ENCODE assay signal across 8 cellular contexts in the genomic region with DNA sequence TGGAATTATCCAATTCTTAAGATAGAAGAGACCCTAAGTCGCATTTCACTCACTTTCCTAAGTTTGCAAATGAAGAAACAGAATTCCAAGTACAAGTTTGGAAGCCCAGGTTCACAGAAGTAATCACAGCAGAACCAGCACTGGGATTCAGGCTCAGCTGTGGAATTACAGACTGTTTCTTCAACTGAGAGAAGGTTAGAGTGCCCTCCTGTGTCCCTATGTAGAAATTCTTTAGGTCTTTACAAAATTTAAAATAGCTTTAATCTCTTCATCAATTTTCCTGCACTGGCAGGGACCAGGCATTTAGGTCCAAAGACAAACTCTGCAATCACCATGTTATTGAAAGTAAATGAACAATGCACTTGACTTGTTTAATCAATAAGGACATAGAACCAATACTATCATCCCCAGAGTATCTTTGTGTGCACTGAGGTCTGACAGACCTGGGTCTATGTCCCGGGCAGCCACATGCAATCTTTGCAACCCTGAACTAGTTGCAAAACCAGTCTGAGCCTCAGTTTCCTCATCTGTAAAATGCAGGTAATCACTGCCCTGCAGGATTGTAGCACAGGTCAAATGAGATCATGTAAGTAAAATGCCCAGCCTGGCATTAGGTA. TPM values are rescaled to one million over a fixed set of nuclear protein-coding genes. Genes with fewer than 3 reads are reported as not detected.
DNase-seq lines count a peak whose midpoint lies in the region; ATAC-seq lines count a peak whose summit lies in the region.

No MANE protein-coding gene starts in this region.

- DNase-seq in NCI-H2196 treated with DMSO at 0.1 percent for 48 hours (lab: John Stamatoyannopoulos, UW; ENCODE audit: unreplicated experiment) (peak; percentile 40), NCI-H2196 (lab: John Stamatoyannopoulos, UW; ENCODE audit: unreplicated experiment) (no peak), NCI-H146 (lab: John Stamatoyannopoulos, UW) (peak; percentile 78), adipocyte (ENCODE audit: low read depth) (peak; percentile 79), kidney tubule cell (ENCODE audit: low spot score) (peak; percentile 56), cerebellum (ENCODE audit: low spot score) (no peak), GM19238 (ENCODE audit: insufficient read length, low spot score) (no peak)

- no peak overlapping the region for H3K4me3 ChIP-seq in adipocyte (ENCODE audit: low read length)

- no peak overlapping the region for H3K9ac ChIP-seq in adipocyte (ENCODE audit: low read length)

- no peaks in the 10 kb centered on the region for H3K36me3 ChIP-seq in adipocyte (ENCODE audit: control insufficient read depth, insufficient read depth, low read length, severe bottlenecking)

- peaks cover 7% of the 10 kb centered on the region for H3K4me1 ChIP-seq in adipocyte (ENCODE audit: control insufficient read depth, insufficient read depth, low read length)

- no peaks in the 10 kb centered on the region for H3K27me3 ChIP-seq in adipocyte (replicated peaks; ENCODE audit: control insufficient read depth, insufficient read depth, low read length)

- no peak for ATAC-seq in GM19035 (IDR thresholded peaks at IDR 0.05; ENCODE audit: unreplicated experiment)

- H3K9me3 ChIP-seq in adipocyte (ENCODE audit: control insufficient read depth, low read length) = no peaks in the 10 kb centered on the region

RNA-seq across cellular contexts. Expression of a gene that starts 16.9 kb away (rescaled TPM):
- 37.9 TPM for total RNA-seq in cerebellum

Comparison
In these comparisons a context has a peak if more than half of its experiments do, and no peak if none do; other contexts are left out.
1. DNase-seq: peak in NCI-H2196 treated with DMSO at 0.1 percent for 48 hours (single experiment), NCI-H146 (single experiment), adipocyte (single experiment) and kidney tubule cell (single experiment); none in NCI-H2196 (single experiment), cerebellum (single experiment) and GM19238 (single experiment).